2 cellular contexts compared by ENCODE assay signal in the genomic region with DNA sequence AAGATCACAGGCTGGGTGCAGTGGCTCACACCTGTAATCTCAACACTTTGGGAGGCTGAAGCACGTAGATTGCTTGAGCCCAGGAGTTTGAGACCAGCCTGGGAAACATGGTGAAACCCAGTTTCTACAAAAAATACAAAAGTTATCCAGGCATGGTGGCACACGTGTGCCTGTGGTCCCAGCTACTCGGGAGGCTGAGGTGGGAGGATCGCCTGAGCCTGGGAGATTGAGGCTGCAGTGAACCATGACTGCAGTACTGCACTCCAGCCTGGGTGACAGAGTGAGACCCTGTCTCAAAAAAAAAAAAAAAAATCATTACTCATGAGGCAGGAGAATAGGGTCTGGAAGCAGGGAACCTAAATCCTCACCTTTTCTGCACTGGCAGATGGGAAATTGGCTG.
TF ChIP-seq lines count a peak whose summit lies in the region.
"Not testable (repeated sequence)": the region's sequence is repeated elsewhere in the genome, so short reads cannot be mapped to it uniquely, and the experiment has no call there.

No MANE protein-coding gene starts in this region.

TF ChIP-seq in K562, 482 proteins besides CTCF, POLR2A, EP300 and RAD21:
- TF ChIP-seq, protein P1, sequence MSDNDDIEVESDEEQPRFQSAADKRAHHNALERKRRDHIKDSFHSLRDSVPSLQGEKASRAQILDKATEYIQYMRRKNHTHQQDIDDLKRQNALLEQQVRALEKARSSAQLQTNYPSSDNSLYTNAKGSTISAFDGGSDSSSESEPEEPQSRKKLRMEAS (CRISPR knock-in tag; IDR thresholded peaks at IDR 0.05): peak; percentile 38; the same call in 1 of the 2 replicates
- peak; percentile 88; the same call in 1 of the 2 replicates for TF ChIP-seq PURB (CRISPR knock-in tag; IDR thresholded peaks at IDR 0.05; ENCODE audit: low read depth)
- TF ChIP-seq, protein P2, sequence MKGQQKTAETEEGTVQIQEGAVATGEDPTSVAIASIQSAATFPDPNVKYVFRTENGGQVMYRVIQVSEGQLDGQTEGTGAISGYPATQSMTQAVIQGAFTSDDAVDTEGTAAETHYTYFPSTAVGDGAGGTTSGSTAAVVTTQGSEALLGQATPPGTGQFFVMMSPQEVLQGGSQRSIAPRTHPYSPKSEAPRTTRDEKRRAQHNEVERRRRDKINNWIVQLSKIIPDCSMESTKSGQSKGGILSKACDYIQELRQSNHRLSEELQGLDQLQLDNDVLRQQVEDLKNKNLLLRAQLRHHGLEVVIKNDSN (CRISPR knock-in tag; IDR thresholded peaks at IDR 0.05): 0 out of 2 replicates have a peak, but pooled peaks have one; percentile 27
- TF ChIP-seq, protein P3, sequence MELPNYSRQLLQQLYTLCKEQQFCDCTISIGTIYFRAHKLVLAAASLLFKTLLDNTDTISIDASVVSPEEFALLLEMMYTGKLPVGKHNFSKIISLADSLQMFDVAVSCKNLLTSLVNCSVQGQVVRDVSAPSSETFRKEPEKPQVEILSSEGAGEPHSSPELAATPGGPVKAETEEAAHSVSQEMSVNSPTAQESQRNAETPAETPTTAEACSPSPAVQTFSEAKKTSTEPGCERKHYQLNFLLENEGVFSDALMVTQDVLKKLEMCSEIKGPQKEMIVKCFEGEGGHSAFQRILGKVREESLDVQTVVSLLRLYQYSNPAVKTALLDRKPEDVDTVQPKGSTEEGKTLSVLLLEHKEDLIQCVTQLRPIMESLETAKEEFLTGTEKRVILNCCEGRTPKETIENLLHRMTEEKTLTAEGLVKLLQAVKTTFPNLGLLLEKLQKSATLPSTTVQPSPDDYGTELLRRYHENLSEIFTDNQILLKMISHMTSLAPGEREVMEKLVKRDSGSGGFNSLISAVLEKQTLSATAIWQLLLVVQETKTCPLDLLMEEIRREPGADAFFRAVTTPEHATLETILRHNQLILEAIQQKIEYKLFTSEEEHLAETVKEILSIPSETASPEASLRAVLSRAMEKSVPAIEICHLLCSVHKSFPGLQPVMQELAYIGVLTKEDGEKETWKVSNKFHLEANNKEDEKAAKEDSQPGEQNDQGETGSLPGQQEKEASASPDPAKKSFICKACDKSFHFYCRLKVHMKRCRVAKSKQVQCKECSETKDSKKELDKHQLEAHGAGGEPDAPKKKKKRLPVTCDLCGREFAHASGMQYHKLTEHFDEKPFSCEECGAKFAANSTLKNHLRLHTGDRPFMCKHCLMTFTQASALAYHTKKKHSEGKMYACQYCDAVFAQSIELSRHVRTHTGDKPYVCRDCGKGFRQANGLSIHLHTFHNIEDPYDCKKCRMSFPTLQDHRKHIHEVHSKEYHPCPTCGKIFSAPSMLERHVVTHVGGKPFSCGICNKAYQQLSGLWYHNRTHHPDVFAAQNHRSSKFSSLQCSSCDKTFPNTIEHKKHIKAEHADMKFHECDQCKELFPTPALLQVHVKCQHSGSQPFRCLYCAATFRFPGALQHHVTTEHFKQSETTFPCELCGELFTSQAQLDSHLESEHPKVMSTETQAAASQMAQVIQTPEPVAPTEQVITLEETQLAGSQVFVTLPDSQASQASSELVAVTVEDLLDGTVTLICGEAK (IDR thresholded peaks at IDR 0.05): not testable (repeated sequence)
- TF ChIP-seq, protein P3 (CRISPR knock-in tag; IDR thresholded peaks at IDR 0.05): peak; percentile 10; the same call in 1 of the 2 replicates
- TF ChIP-seq MCM7 (IDR thresholded peaks at IDR 0.05): 0 out of 4 replicates have a peak, but pooled peaks of 1 of the 2 experiments have one; percentile 62
TF ChIP-seq in K562: peak in this region for 5; not testable (repeated sequence) for 477.

TF ChIP-seq in HepG2, 621 proteins besides CTCF, POLR2A, EP300 and RAD21:
- TF ChIP-seq ZNF292 (CRISPR knock-in tag; IDR thresholded peaks at IDR 0.05; ENCODE audit: borderline replicate concordance, low read depth): 0 out of 2 replicates have a peak, but pooled peaks have one; percentile 12
- TF ChIP-seq, protein P4, sequence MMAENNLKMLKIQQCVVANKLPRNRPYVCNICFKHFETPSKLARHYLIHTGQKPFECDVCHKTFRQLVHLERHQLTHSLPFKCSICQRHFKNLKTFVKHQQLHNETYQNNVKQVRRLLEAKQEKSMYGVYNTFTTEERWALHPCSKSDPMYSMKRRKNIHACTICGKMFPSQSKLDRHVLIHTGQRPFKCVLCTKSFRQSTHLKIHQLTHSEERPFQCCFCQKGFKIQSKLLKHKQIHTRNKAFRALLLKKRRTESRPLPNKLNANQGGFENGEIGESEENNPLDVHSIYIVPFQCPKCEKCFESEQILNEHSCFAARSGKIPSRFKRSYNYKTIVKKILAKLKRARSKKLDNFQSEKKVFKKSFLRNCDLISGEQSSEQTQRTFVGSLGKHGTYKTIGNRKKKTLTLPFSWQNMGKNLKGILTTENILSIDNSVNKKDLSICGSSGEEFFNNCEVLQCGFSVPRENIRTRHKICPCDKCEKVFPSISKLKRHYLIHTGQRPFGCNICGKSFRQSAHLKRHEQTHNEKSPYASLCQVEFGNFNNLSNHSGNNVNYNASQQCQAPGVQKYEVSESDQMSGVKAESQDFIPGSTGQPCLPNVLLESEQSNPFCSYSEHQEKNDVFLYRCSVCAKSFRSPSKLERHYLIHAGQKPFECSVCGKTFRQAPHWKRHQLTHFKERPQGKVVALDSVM (CRISPR knock-in tag; IDR thresholded peaks at IDR 0.05): peak; percentile 81
- TF ChIP-seq ZNF501 (CRISPR knock-in tag; IDR thresholded peaks at IDR 0.05): 0 out of 2 replicates have a peak, but pooled peaks have one; percentile 30
